ENCODE assay signal across 14 cellular contexts in genomic region chr9:126373241-126373640, GRCh38. TPM values are rescaled to one million over a fixed set of nuclear protein-coding genes. Genes with fewer than 3 reads are reported as not detected.
DNase-seq lines count a peak whose midpoint lies in the region; ATAC-seq and TF ChIP-seq lines count a peak whose summit lies in the region.
"Had no signal": no experiment of that assay in that cellular context is flagged by ENCODE, and none has a peak within 500 bp of the region (broad histone marks: within the 10 kb centered on the region; RNA-seq: fewer than 3 reads in every experiment).

No MANE protein-coding gene starts in this region.

- DNase-seq in EH (ENCODE audit: low read depth) (peak; percentile 70), NCI-H2029 (lab: John Stamatoyannopoulos, UW) (peak; percentile 40), chondrocyte (ENCODE audit: low spot score) (no peak), neural crest cell (ENCODE audit: low read depth, low spot score) (no peak), Calu3 (no peak), occipital lobe (lab: John Stamatoyannopoulos, UW) (no peak)
- no peak for DNase-seq in stimulated activated CD4-positive, alpha-beta T cell treated with anti-CD3 and anti-CD28 coated beads, Interleukin-1b, Interleukin-23, amount 100 ng/mL, for 48 hours
- no peak for DNase-seq in activated naive CD8-positive, alpha-beta T cell treated with anti-CD3 and anti-CD28 coated beads, Interleukin-2, amount 50 U/mL, for 24 hours
- DNase-seq: cerebellar nuclear complex, DMS153, heart left ventricle, NCI-H748 treated with DMSO at 0.1 percent for 48 hours, T-helper 9 cell had no signal

- TF ChIP-seq CTCF in chondrocyte (IDR thresholded peaks at IDR 0.05), result no peak
- TF ChIP-seq CTCF in neural crest cell (conservative IDR thresholded peaks at IDR 0.05), result no peak
- TF ChIP-seq CTCF in Calu3 (IDR thresholded peaks at IDR 0.05; ENCODE audit: unreplicated experiment), result no peak

- ATAC-seq in activated naive CD8-positive, alpha-beta T cell treated with anti-CD3 and anti-CD28 coated beads, Interleukin-2, amount 50 U/mL, for 24 hours, result no peak
- ATAC-seq: K562 had no signal

- H3K27me3 Mint-ChIP-seq in chondrocyte (ENCODE audit: low read depth), result no peaks in the 10 kb centered on the region
- H3K27me3 Mint-ChIP-seq in neural crest cell (ENCODE audit: low read depth), result no peaks in the 10 kb centered on the region
- no peaks in the 10 kb centered on the region for H3K27me3 Mint-ChIP-seq in Calu3 (ENCODE audit: unreplicated experiment)
- no peaks in the 10 kb centered on the region for H3K27me3 Mint-ChIP-seq in activated naive CD8-positive, alpha-beta T cell treated with anti-CD3 and anti-CD28 coated beads, Interleukin-2, amount 50 U/mL, for 24 hours

- CTCF ChIA-PET in Calu3 (lab: Charles Lee), result no interaction called here

- BruUV-seq in Calu3 (replicated peaks; lab: Mats Ljungman, UMichigan), result no TSS peak

- H3K27ac Mint-ChIP-seq in chondrocyte (ENCODE audit: unreplicated experiment) (peak overlapping the region; percentile 74), neural crest cell (ENCODE audit: unreplicated experiment) (peak overlapping the region; percentile 39), Calu3 (ENCODE audit: unreplicated experiment) (no peak overlapping the region)
- H3K27ac Mint-ChIP-seq in activated naive CD8-positive, alpha-beta T cell treated with anti-CD3 and anti-CD28 coated beads, Interleukin-2, amount 50 U/mL, for 24 hours, result no peak overlapping the region

- H3K9me3 Mint-ChIP-seq in chondrocyte (ENCODE audit: low read depth) (no peaks in the 10 kb centered on the region), neural crest cell (no peaks in the 10 kb centered on the region), Calu3 (ENCODE audit: low read depth, unreplicated experiment) (no peaks in the 10 kb centered on the region)
- no peaks in the 10 kb centered on the region for H3K9me3 Mint-ChIP-seq in activated naive CD8-positive, alpha-beta T cell treated with anti-CD3 and anti-CD28 coated beads, Interleukin-2, amount 50 U/mL, for 24 hours

- intact Hi-C loops in Calu3 (cut with micrococcal nuclease; ENCODE audit: unreplicated experiment), result no loop called here

- H3K4me3 Mint-ChIP-seq in chondrocyte (ENCODE audit: unreplicated experiment) (no peak overlapping the region), neural crest cell (no peak overlapping the region), Calu3 (ENCODE audit: low read depth, unreplicated experiment) (no peak overlapping the region)
- H3K4me3 Mint-ChIP-seq in activated naive CD8-positive, alpha-beta T cell treated with anti-CD3 and anti-CD28 coated beads, Interleukin-2, amount 50 U/mL, for 24 hours, result no peak overlapping the region

- peaks cover 2% of the 10 kb centered on the region for H3K36me3 Mint-ChIP-seq in chondrocyte (ENCODE audit: low read depth)
- H3K36me3 Mint-ChIP-seq in neural crest cell (ENCODE audit: low read depth), result peaks cover 3% of the 10 kb centered on the region
- no peaks in the 10 kb centered on the region for H3K36me3 Mint-ChIP-seq in Calu3 (ENCODE audit: insufficient read depth, unreplicated experiment)
- peaks cover 1% of the 10 kb centered on the region for H3K36me3 Mint-ChIP-seq in activated naive CD8-positive, alpha-beta T cell treated with anti-CD3 and anti-CD28 coated beads, Interleukin-2, amount 50 U/mL, for 24 hours (ENCODE audit: low read depth)

- H3K4me1 Mint-ChIP-seq in chondrocyte (ENCODE audit: low read depth) (peaks cover 53% of the 10 kb centered on the region), neural crest cell (peaks cover 54% of the 10 kb centered on the region), Calu3 (ENCODE audit: low read depth, unreplicated experiment) (peaks cover 57% of the 10 kb centered on the region)
- peaks cover 19% of the 10 kb centered on the region for H3K4me1 Mint-ChIP-seq in activated naive CD8-positive, alpha-beta T cell treated with anti-CD3 and anti-CD28 coated beads, Interleukin-2, amount 50 U/mL, for 24 hours

RNA-seq across cellular contexts. Expression of gene MVB12B, which starts 46.6 kb away (rescaled TPM):
- 13.1 to 15.3 TPM (median 13.9 TPM) in 3 replicates for total RNA-seq in chondrocyte
- total RNA-seq in neural crest cell, result 65.5 and 68.1 TPM in 2 replicates
- 4.1 and 4.5 TPM in 2 replicates for total RNA-seq in Calu3 (2022)
- 28.7 TPM for total RNA-seq in occipital lobe
- total RNA-seq: K562 had no signal

Comparison
In these comparisons a context has a peak if more than half of its experiments do, and no peak if none do; other contexts are left out.
1. DNase-seq: peak in EH (single experiment) and NCI-H2029 (single experiment); none in chondrocyte (single experiment), neural crest cell (single experiment), stimulated activated CD4-positive, alpha-beta T cell treated with anti-CD3 and anti-CD28 coated beads, Interleukin-1b, Interleukin-23, amount 100 ng/mL, for 48 hours (single experiment), Calu3 (single experiment), activated naive CD8-positive, alpha-beta T cell treated with anti-CD3 and anti-CD28 coated beads, Interleukin-2, amount 50 U/mL, for 24 hours (single experiment) and occipital lobe (single experiment).
2. H3K27ac Mint-ChIP-seq: peak in chondrocyte (single experiment) and neural crest cell (single experiment); none in Calu3 (single experiment) and activated naive CD8-positive, alpha-beta T cell treated with anti-CD3 and anti-CD28 coated beads, Interleukin-2, amount 50 U/mL, for 24 hours (single experiment).